ENCODE assay signal across 17 cellular contexts in genomic region chr14:105433161-105433605, GRCh38. TPM values are rescaled to one million over a fixed set of nuclear protein-coding genes. Genes with fewer than 3 reads are reported as not detected.
DNase-seq lines count a peak whose midpoint lies in the region; ATAC-seq, FAIRE-seq and TF ChIP-seq lines count a peak whose summit lies in the region.
"Had no signal": no experiment of that assay in that cellular context is flagged by ENCODE, and none has a peak within 500 bp of the region (broad histone marks: within the 10 kb centered on the region; RNA-seq: fewer than 3 reads in every experiment).

No MANE protein-coding gene starts in this region.

- H2BK120ac ChIP-seq in H9 (ENCODE audit: low read depth, low read length, poor library complexity, severe bottlenecking) (no peak overlapping the region), H1 (replicated peaks; ENCODE audit: low read depth, low read length) (no peak overlapping the region)

- H3K27ac ChIP-seq in H9 (ENCODE audit: insufficient read length, low read depth, low read length) (no peak overlapping the region), H1 (ENCODE audit: low read depth, low read length) (no peak overlapping the region), neural progenitor cell (no peak overlapping the region)
- no peak overlapping the region for H3K27ac ChIP-seq in effector memory CD4-positive, alpha-beta T cell (ENCODE audit: insufficient read depth, low read length, poor library complexity, severe bottlenecking)
- H3K27ac ChIP-seq: C4-2B, GM23248 had no signal

- ATAC-seq in GM21526 (IDR thresholded peaks at IDR 0.05; ENCODE audit: low FRiP score, unreplicated experiment): no peak
- ATAC-seq: Panc1 had no signal

- H3K9me3 ChIP-seq in H9 (ENCODE audit: control insufficient read depth, low read depth, low read length): no peaks in the 10 kb centered on the region
- H3K9me3 ChIP-seq in H1 (ENCODE audit: insufficient read depth in 2 of 2, low read depth in 1 of 2, low read length in 1 of 2): no peaks in the 10 kb centered on the region
- no peaks in the 10 kb centered on the region for H3K9me3 ChIP-seq in neural progenitor cell (ENCODE audit: low read depth)
- no peaks in the 10 kb centered on the region for H3K9me3 ChIP-seq in effector memory CD4-positive, alpha-beta T cell (ENCODE audit: control insufficient read depth, low read length)

- H3K79me2 ChIP-seq in H9 (ENCODE audit: insufficient read depth, low read length) (peaks cover 34% of the 10 kb centered on the region; the same call in 1 of the 2 replicates), H1 (ENCODE audit: control insufficient read depth in 1 of 2, insufficient read depth in 2 of 2, low read length in 2 of 2) (peaks cover 22 to 88% of the 10 kb centered on the region in 2 experiments), neural progenitor cell (ENCODE audit: low read depth) (peaks cover 100% of the 10 kb centered on the region)

- no peak for FAIRE-seq in H1 (lab: Jason Lieb, UNC)

- H3K4me1 ChIP-seq in H9 (ENCODE audit: insufficient read depth, low read length) (no peaks in the 10 kb centered on the region), H1 (replicated peaks in 1 of 4; ENCODE audit: control insufficient read depth in 3 of 4, insufficient read depth in 4 of 4, low read length in 3 of 4) (peaks cover 0 to 7% (median 4%) of the 10 kb centered on the region in 4 experiments; a peak in 5 of 7 replicates), neural progenitor cell (no peaks in the 10 kb centered on the region)
- no peaks in the 10 kb centered on the region for H3K4me1 ChIP-seq in effector memory CD4-positive, alpha-beta T cell (ENCODE audit: control insufficient read depth, insufficient read depth, low read length, poor library complexity, severe bottlenecking)

- no peak overlapping the region for H3K56ac ChIP-seq in H9 (ENCODE audit: insufficient read length, low read depth, low read length)
- no peak overlapping the region for H3K56ac ChIP-seq in H1 (replicated peaks; ENCODE audit: insufficient read length, low read depth, low read length)

- H3K36me3 Mint-ChIP-seq in H9 (ENCODE audit: insufficient read depth in 1 of 3, low read depth in 3 of 3) (peaks cover 16 to 36% (median 25%) of the 10 kb centered on the region in 3 experiments; a peak in 6 of 7 replicates), neural progenitor cell (peaks cover 43% of the 10 kb centered on the region)
- peaks cover 13% of the 10 kb centered on the region for H3K36me3 Mint-ChIP-seq in activated naive CD4-positive, alpha-beta T cell treated with anti-CD3 and anti-CD28 coated beads for 36 hours (ENCODE audit: low read depth)

- intact Hi-C loops in activated naive CD4-positive, alpha-beta T cell treated with anti-CD3 and anti-CD28 coated beads for 36 hours (cut with micrococcal nuclease): no loop called here

- H3K4me3 ChIP-seq in GM06990 (replicated peaks; ENCODE audit: low read depth, low read length): no peak overlapping the region
- H3K4me3 ChIP-seq in H1 (ENCODE audit: extremely low read depth in 1 of 4, insufficient read depth in 2 of 4, low read depth in 3 of 4, low read length in 4 of 4): no peak overlapping the region
- no peak overlapping the region for H3K4me3 ChIP-seq in neural progenitor cell
- H3K4me3 ChIP-seq in effector memory CD4-positive, alpha-beta T cell (ENCODE audit: insufficient read depth, low read depth, low read length, poor library complexity, severe bottlenecking): no peak overlapping the region
- H3K4me3 ChIP-seq: GM23248, MG63 had no signal

- H3K9ac ChIP-seq in H9 (ENCODE audit: extremely low read depth, insufficient read length, low read length) (no peak overlapping the region), H1 (replicated peaks in 1 of 4; ENCODE audit: extremely low read depth in 1 of 4, low read depth in 3 of 4, low read length in 3 of 4) (peak overlapping the region in 1 of 4 experiments; percentile 18; a peak in 1 of 7 replicates), neural progenitor cell (no peak overlapping the region)
- H3K9ac ChIP-seq: GM23248 had no signal

- H4K91ac ChIP-seq in H9 (ENCODE audit: insufficient read length, low read depth, low read length) (no peak overlapping the region), H1 (replicated peaks; ENCODE audit: insufficient read length, low read length) (no peak overlapping the region)

- H2BK15ac ChIP-seq in H9 (ENCODE audit: low read depth, low read length) (no peak overlapping the region), H1 (ENCODE audit: low read length) (no peak overlapping the region)

- H3K23ac ChIP-seq in H9 (ENCODE audit: insufficient read length, low read depth, low read length) (no peak overlapping the region), H1 (ENCODE audit: insufficient read length) (no peak overlapping the region)

- no peak overlapping the region for H3K18ac ChIP-seq in H9 (ENCODE audit: insufficient read length, low read depth, low read length)
- no peak overlapping the region for H3K18ac ChIP-seq in H1 (ENCODE audit: extremely low read depth, low read length)

- H3K36me3 ChIP-seq in GM06990 (ENCODE audit: control insufficient read depth, insufficient read depth, low read length): peaks cover 8% of the 10 kb centered on the region
- H3K36me3 ChIP-seq in H1 (ENCODE audit: control insufficient read depth in 2 of 4, insufficient read depth in 4 of 4, low read length in 3 of 4): peaks cover 0 to 3% (median under 1%) of the 10 kb centered on the region in 4 experiments; a peak in 1 of 8 replicates
- H3K36me3 ChIP-seq in neural progenitor cell: no peaks in the 10 kb centered on the region
- no peaks in the 10 kb centered on the region for H3K36me3 ChIP-seq in effector memory CD4-positive, alpha-beta T cell (ENCODE audit: control insufficient read depth, insufficient read depth, low read length)

- peaks cover 4% of the 10 kb centered on the region for H3F3A ChIP-seq in neural progenitor cell (ENCODE audit: low read depth)

- WGBS in H9 (ENCODE audit: extremely low coverage, insufficient read length, low lambda C conversion rate): no CpG with 5 or more reads among the region's 17 CpGs
- WGBS in H1 (ENCODE audit: extremely low coverage in 1 of 2, insufficient coverage in 1 of 2, insufficient read length in 1 of 2, insufficient replicate concordance in 2 of 2, low coverage in 1 of 2, low lambda C conversion rate in 2 of 2, missing lambda C conversion rate in 1 of 2), 2 experiments: 86% methylated on average over 16 of the region's 17 CpGs; no CpG with 5 or more reads in 1 of the 2 experiments

- TF ChIP-seq CTCF in GM06990 (IDR thresholded peaks at IDR 0.05; ENCODE audit: insufficient read depth, low read length, poor library complexity, severe bottlenecking) (no peak), H9 (conservative IDR thresholded peaks at IDR 0.05) (no peak), H1 (IDR thresholded peaks at IDR 0.05; ENCODE audit: control extremely low read depth in 1 of 3, insufficient read depth in 1 of 3, low read depth in 1 of 3, low read length in 3 of 3) (no peak), neural progenitor cell (IDR thresholded peaks at IDR 0.05) (no peak)

- POLR2A ChIA-PET in H1 (lab: Charles Lee; ENCODE audit: partially characterized antibody): interaction anchor here (1.0 to 5.7 kb wide), 8 partner anchors 10 to 39 kb away, joined by 3 to 43 read pairs (median 4); no protein-coding TSS in a partner anchor

- H3K4me1 Mint-ChIP-seq in H9: peaks cover 13 to 14% of the 10 kb centered on the region in 2 experiments
- no peaks in the 10 kb centered on the region for H3K4me1 Mint-ChIP-seq in neural progenitor cell
- no peaks in the 10 kb centered on the region for H3K4me1 Mint-ChIP-seq in activated naive CD4-positive, alpha-beta T cell treated with anti-CD3 and anti-CD28 coated beads for 36 hours (ENCODE audit: low read depth)

- no peak overlapping the region for H4K8ac ChIP-seq in H9 (replicated peaks; ENCODE audit: insufficient read length, low read depth, low read length)
- H4K8ac ChIP-seq in H1 (ENCODE audit: extremely low read depth, insufficient read depth, low read length): peak overlapping the region; percentile 28; the same call in 1 of the 2 replicates

- H3K79me1 ChIP-seq in H9 (ENCODE audit: insufficient read depth, low read depth, low read length, poor library complexity, severe bottlenecking) (peaks cover 14% of the 10 kb centered on the region), H1 (ENCODE audit: low read depth, low read length) (peaks cover 19% of the 10 kb centered on the region)

- no peak overlapping the region for H3K4ac ChIP-seq in H9 (ENCODE audit: low read depth, low read length)
- no peak overlapping the region for H3K4ac ChIP-seq in H1 (replicated peaks; ENCODE audit: insufficient read length, low read depth, low read length)

- no peak overlapping the region for H2BK20ac ChIP-seq in H9 (ENCODE audit: low read depth, low read length, poor library complexity, severe bottlenecking)
- H2BK20ac ChIP-seq in H1 (ENCODE audit: low read length): no peak overlapping the region

- H3K23me2 ChIP-seq in H9 (ENCODE audit: insufficient read length, low read depth, low read length, poor library complexity, severe bottlenecking) (no peaks in the 10 kb centered on the region), H1 (ENCODE audit: low read depth, low read length) (no peaks in the 10 kb centered on the region)

- no peak overlapping the region for H3K4me2 ChIP-seq in H9 (ENCODE audit: insufficient read depth, insufficient read length, low read length)
- H3K4me2 ChIP-seq in H1 (ENCODE audit: insufficient read depth in 1 of 2, low read depth in 2 of 2, low read length in 2 of 2): no peak overlapping the region
- no peak overlapping the region for H3K4me2 ChIP-seq in neural progenitor cell

- CTCF ChIA-PET in H1 (lab: Charles Lee; ENCODE audit: partially characterized antibody): interaction anchor here (0.8 to 3.1 kb wide), 8 partner anchors 12 to 268 kb away, joined by 3 to 10 read pairs (median 3); no protein-coding TSS in a partner anchor
- CTCF ChIA-PET in activated naive CD4-positive, alpha-beta T cell treated with anti-CD3 and anti-CD28 coated beads for 36 hours (lab: Charles Lee): interaction anchor here (1.2 kb wide), 1 partner anchor 57 kb away, joined by 3 read pairs; no protein-coding TSS in a partner anchor

- H3K4me3 Mint-ChIP-seq in H9 (no peak overlapping the region), neural progenitor cell (no peak overlapping the region)
- H3K4me3 Mint-ChIP-seq in activated naive CD4-positive, alpha-beta T cell treated with anti-CD3 and anti-CD28 coated beads for 36 hours: no peak overlapping the region

- TF ChIP-seq EP300 in H1 (IDR thresholded peaks at IDR 0.05; ENCODE audit: borderline replicate concordance in 1 of 2, low read depth in 2 of 2, low read length in 2 of 2): no peak

- TF ChIP-seq POLR2A in H1 (IDR thresholded peaks at IDR 0.05; ENCODE audit: control extremely low read depth in 1 of 2, low read depth in 2 of 2, low read length in 2 of 2): no peak

- no peak overlapping the region for H3T11ph ChIP-seq in H9 (ENCODE audit: low read length)

- H2AFZ ChIP-seq in H9 (ENCODE audit: low read length) (no peak overlapping the region), H1 (ENCODE audit: low read length) (no peak overlapping the region), neural progenitor cell (replicated peaks) (no peak overlapping the region)
- H2AFZ ChIP-seq: GM23248 had no signal

- H3K27ac Mint-ChIP-seq in H9 (peak overlapping the region; percentile 57 to 77 (median 61); a peak in 4 of 7 replicates), neural progenitor cell (no peak overlapping the region)
- no peak overlapping the region for H3K27ac Mint-ChIP-seq in activated naive CD4-positive, alpha-beta T cell treated with anti-CD3 and anti-CD28 coated beads for 36 hours

- H3K27me3 ChIP-seq in GM06990 (replicated peaks; ENCODE audit: control insufficient read depth, insufficient read depth, low read length) (no peaks in the 10 kb centered on the region), H9 (ENCODE audit: insufficient read depth, low read length) (no peaks in the 10 kb centered on the region), H1 (replicated peaks in 1 of 4; ENCODE audit: control insufficient read depth in 3 of 4, extremely low read depth in 1 of 4, insufficient read depth in 3 of 4, low read length in 3 of 4) (no peaks in the 10 kb centered on the region), neural progenitor cell (no peaks in the 10 kb centered on the region)
- no peaks in the 10 kb centered on the region for H3K27me3 ChIP-seq in effector memory CD4-positive, alpha-beta T cell (replicated peaks; ENCODE audit: control insufficient read depth, insufficient read depth, low read length, poor library complexity, severe bottlenecking)
- H3K27me3 ChIP-seq: MG63 had no signal

- H3K27me3 Mint-ChIP-seq in H9 (ENCODE audit: low read depth) (no peaks in the 10 kb centered on the region; the same call in 1 of the 2 replicates), neural progenitor cell (ENCODE audit: insufficient read depth, low read depth) (no peaks in the 10 kb centered on the region)
- H3K27me3 Mint-ChIP-seq in activated naive CD4-positive, alpha-beta T cell treated with anti-CD3 and anti-CD28 coated beads for 36 hours (ENCODE audit: low read depth): no peaks in the 10 kb centered on the region

- H3K9me3 Mint-ChIP-seq in H9 (no peaks in the 10 kb centered on the region), neural progenitor cell (peaks cover 36% of the 10 kb centered on the region)
- H3K9me3 Mint-ChIP-seq in activated naive CD4-positive, alpha-beta T cell treated with anti-CD3 and anti-CD28 coated beads for 36 hours: no peaks in the 10 kb centered on the region

- TF ChIP-seq RAD21 in H1 (IDR thresholded peaks at IDR 0.05 in 1 of 2, conservative IDR thresholded peaks at IDR 0.05 in 1 of 2; ENCODE audit: low read depth in 2 of 2, low read length in 2 of 2): no peak

- no peak overlapping the region for H4K5ac ChIP-seq in H9 (ENCODE audit: insufficient read length, low read depth, low read length)
- H4K5ac ChIP-seq in H1 (ENCODE audit: insufficient read length, low read depth, low read length): no peak overlapping the region

- H2AK5ac ChIP-seq in H9 (ENCODE audit: insufficient read length, low read length): no peak overlapping the region
- no peak overlapping the region for H2AK5ac ChIP-seq in H1 (ENCODE audit: low read depth, low read length)

- H4K20me1 ChIP-seq in H9 (ENCODE audit: control insufficient read depth, insufficient read depth, insufficient read length): no peaks in the 10 kb centered on the region
- H4K20me1 ChIP-seq in H1 (replicated peaks in 1 of 2; ENCODE audit: control insufficient read depth in 1 of 2, insufficient read depth in 2 of 2, low read length in 2 of 2): peaks cover 44 to 54% of the 10 kb centered on the region in 2 experiments
- H4K20me1 ChIP-seq in neural progenitor cell (ENCODE audit: low read depth): peaks cover 82% of the 10 kb centered on the region

- H2BK12ac ChIP-seq in H9 (ENCODE audit: insufficient read length, low read depth, low read length) (no peak overlapping the region), H1 (ENCODE audit: low read depth, low read length) (no peak overlapping the region)

- no peak overlapping the region for H3K14ac ChIP-seq in H9 (ENCODE audit: insufficient read depth, low read length)
- H3K14ac ChIP-seq in H1 (ENCODE audit: insufficient read length): no peak overlapping the region

- peak; percentile 6 for DNase-seq in GM06990 (ENCODE audit: extremely low read depth, insufficient read length)
- DNase-seq in H9: no peak
- DNase-seq in H1 (ENCODE audit: low read depth in 1 of 2, low spot score in 2 of 2): no peak
- DNase-seq in neural progenitor cell (ENCODE audit: low spot score): peak; percentile 29
- DNase-seq in activated CD4-positive, alpha-beta T cell treated with anti-CD3 and anti-CD28 coated beads for 4 hours: no peak
- DNase-seq in activated naive CD4-positive, alpha-beta T cell treated with anti-CD3 and anti-CD28 coated beads for 36 hours: no peak
- DNase-seq in effector memory CD4-positive, alpha-beta T cell: no peak
- DNase-seq: GM23248, Karpas-422, MG63, NCI-H1105, NCI-H1694, NCI-H524, SIG-M5 had no signal

- no peak overlapping the region for H2BK5ac ChIP-seq in H9 (ENCODE audit: insufficient read length, low read length)
- H2BK5ac ChIP-seq in H1 (ENCODE audit: low read depth, low read length): no peak overlapping the region

RNA-seq across cellular contexts. Expression of gene MTA1, which starts 13.6 kb away (rescaled TPM):
- total RNA-seq in H9 (2021) (222 and 230 TPM in 2 replicates), neural progenitor cell (ENCODE audit: low replicate concordance) (59.8 and 117 TPM in 2 replicates)
- 217 and 221 TPM in 2 replicates for total RNA-seq in H1 (2021; fragmentation: NEBNext Ultra II Directional; extraction: Animal tissue kit (Norgen Biotek cat#: 25700))
- polyA plus RNA-seq in H1 (2011; rRNA removed): 73.9 and 159 TPM in 2 replicates
- 107 TPM for polyA plus RNA-seq in H1 (2011; cell fraction: cytosol; rRNA removed)
- 578 TPM for polyA plus RNA-seq in H1 (2011; cell fraction: nucleus; rRNA removed)
- polyA plus RNA-seq in H1 (2012, experiment 1 of 2): 172 to 212 TPM (median 181 TPM) in 4 replicates
- polyA plus RNA-seq in H1 (2012, experiment 2 of 2): 113 TPM
- 173 TPM for polyA plus RNA-seq in H1 (2013, experiment 1 of 2)
- polyA plus RNA-seq in H1 (2013, experiment 2 of 2): 167 TPM
- 58.7 and 60.2 TPM in 2 replicates for polyA minus RNA-seq in H1 (2011; rRNA and poly(A)+ RNA removed)
- 171 TPM for polyA minus RNA-seq in H1 (2011; cell fraction: cytosol; rRNA and poly(A)+ RNA removed)
- 231 TPM for polyA minus RNA-seq in H1 (2011; cell fraction: nucleus; rRNA and poly(A)+ RNA removed)
- 100 to 1,000 TPM; 106 to 115 TPM for total RNA-seq in activated naive CD4-positive, alpha-beta T cell treated with anti-CD3 and anti-CD28 coated beads for 36 hours

RNA-seq across cellular contexts. Expression of gene TEX22, which starts 34.8 kb away (rescaled TPM):
- total RNA-seq in H9 (2021): 0.50 and 0.83 TPM in 2 replicates
- 0.39 and 0.82 TPM in 2 replicates for total RNA-seq in H1 (2021; fragmentation: NEBNext Ultra II Directional; extraction: Animal tissue kit (Norgen Biotek cat#: 25700))
- 0.24 and 0.67 TPM in 2 replicates for polyA plus RNA-seq in H1 (2011; rRNA removed)
- polyA plus RNA-seq in H1 (2011; cell fraction: cytosol; rRNA removed): 0.70 TPM
- 5.9 TPM for polyA plus RNA-seq in H1 (2011; cell fraction: nucleus; rRNA removed)
- polyA plus RNA-seq in H1 (2012, experiment 1 of 2): 0.28 to 0.54 TPM (median 0.42 TPM) in 4 replicates
- 0.05 TPM for polyA plus RNA-seq in H1 (2012, experiment 2 of 2)
- polyA plus RNA-seq in H1 (2013, experiment 1 of 2): 0.14 TPM
- polyA plus RNA-seq in H1 (2013, experiment 2 of 2): 0.07 TPM
- polyA minus RNA-seq in H1 (2011; rRNA and poly(A)+ RNA removed): 0.10 and 0.16 TPM in 2 replicates
- polyA minus RNA-seq in H1 (2011; cell fraction: cytosol; rRNA and poly(A)+ RNA removed): not detected
- polyA minus RNA-seq in H1 (2011; cell fraction: nucleus; rRNA and poly(A)+ RNA removed): 1.5 TPM
- 0.84 TPM in 1 of 2 replicates, not detected in the other for total RNA-seq in neural progenitor cell (ENCODE audit: low replicate concordance)
- 1 to 10 TPM; 2.0 to 2.6 TPM for total RNA-seq in activated naive CD4-positive, alpha-beta T cell treated with anti-CD3 and anti-CD28 coated beads for 36 hours

RNA-seq across cellular contexts. Expression of gene CRIP2, which starts 41.4 kb away (rescaled TPM):
- total RNA-seq in H9 (2021) (5.7 and 7.2 TPM in 2 replicates), neural progenitor cell (ENCODE audit: low replicate concordance) (0.30 and 3.5 TPM in 2 replicates)
- 4.0 and 4.2 TPM in 2 replicates for total RNA-seq in H1 (2021; fragmentation: NEBNext Ultra II Directional; extraction: Animal tissue kit (Norgen Biotek cat#: 25700))
- polyA plus RNA-seq in H1 (2011; rRNA removed): 13.5 and 28.4 TPM in 2 replicates
- 11.7 TPM for polyA plus RNA-seq in H1 (2011; cell fraction: cytosol; rRNA removed)
- polyA plus RNA-seq in H1 (2011; cell fraction: nucleus; rRNA removed): 18.2 TPM
- polyA plus RNA-seq in H1 (2012, experiment 1 of 2): 6.1 to 9.1 TPM (median 7.6 TPM) in 4 replicates
- polyA plus RNA-seq in H1 (2012, experiment 2 of 2): 5.1 TPM
- polyA plus RNA-seq in H1 (2013, experiment 1 of 2): 6.7 TPM
- 7.7 TPM for polyA plus RNA-seq in H1 (2013, experiment 2 of 2)
- 0.76 and 0.83 TPM in 2 replicates for polyA minus RNA-seq in H1 (2011; rRNA and poly(A)+ RNA removed)
- 3.4 TPM for polyA minus RNA-seq in H1 (2011; cell fraction: cytosol; rRNA and poly(A)+ RNA removed)
- 3.5 TPM for polyA minus RNA-seq in H1 (2011; cell fraction: nucleus; rRNA and poly(A)+ RNA removed)
- not detected for total RNA-seq in activated naive CD4-positive, alpha-beta T cell treated with anti-CD3 and anti-CD28 coated beads for 36 hours

RNA-seq across cellular contexts. Expression of gene CRIP1, which starts 53.5 kb away (rescaled TPM):
- 6.9 and 8.8 TPM in 2 replicates for total RNA-seq in H9 (2021)
- 1.2 and 2.4 TPM in 2 replicates for total RNA-seq in H1 (2021; fragmentation: NEBNext Ultra II Directional; extraction: Animal tissue kit (Norgen Biotek cat#: 25700))
- 2.2 and 5.3 TPM in 2 replicates for polyA plus RNA-seq in H1 (2011; rRNA removed)
- polyA plus RNA-seq in H1 (2011; cell fraction: cytosol; rRNA removed): 3.1 TPM
- 5.1 TPM for polyA plus RNA-seq in H1 (2011; cell fraction: nucleus; rRNA removed)
- polyA plus RNA-seq in H1 (2012, experiment 1 of 2): 4.4 to 8.5 TPM (median 6.3 TPM) in 4 replicates
- polyA plus RNA-seq in H1 (2012, experiment 2 of 2): 8.2 TPM
- 7.6 TPM for polyA plus RNA-seq in H1 (2013, experiment 1 of 2)
- polyA plus RNA-seq in H1 (2013, experiment 2 of 2): 8.4 TPM
- 0.63 TPM in 1 of 2 replicates, not detected in the other for polyA minus RNA-seq in H1 (2011; rRNA and poly(A)+ RNA removed)
- 6.4 TPM for polyA minus RNA-seq in H1 (2011; cell fraction: cytosol; rRNA and poly(A)+ RNA removed)
- 5.2 TPM for polyA minus RNA-seq in H1 (2011; cell fraction: nucleus; rRNA and poly(A)+ RNA removed)
- 2.6 TPM in 1 of 2 replicates, not detected in the other for total RNA-seq in neural progenitor cell (ENCODE audit: low replicate concordance)
- total RNA-seq in activated naive CD4-positive, alpha-beta T cell treated with anti-CD3 and anti-CD28 coated beads for 36 hours: 10 to 100 TPM; 67.3 to 77.1 TPM

RNA-seq across cellular contexts. Expression of gene TEDC1, which starts 57.9 kb away (rescaled TPM):
- 26.2 TPM in 2 replicates for total RNA-seq in H9 (2021)
- 5.6 and 6.4 TPM in 2 replicates for total RNA-seq in H1 (2021; fragmentation: NEBNext Ultra II Directional; extraction: Animal tissue kit (Norgen Biotek cat#: 25700))
- 14.8 and 22.8 TPM in 2 replicates for polyA plus RNA-seq in H1 (2011; rRNA removed)
- polyA plus RNA-seq in H1 (2011; cell fraction: cytosol; rRNA removed): 21.7 TPM
- polyA plus RNA-seq in H1 (2011; cell fraction: nucleus; rRNA removed): 43.3 TPM
- 5.9 to 19.5 TPM (median 16.0 TPM) in 4 replicates for polyA plus RNA-seq in H1 (2012, experiment 1 of 2)
- 10.3 TPM for polyA plus RNA-seq in H1 (2012, experiment 2 of 2)
- polyA plus RNA-seq in H1 (2013, experiment 1 of 2): 5.8 TPM
- polyA plus RNA-seq in H1 (2013, experiment 2 of 2): 6.2 TPM
- polyA minus RNA-seq in H1 (2011; rRNA and poly(A)+ RNA removed): 4.2 and 8.8 TPM in 2 replicates
- polyA minus RNA-seq in H1 (2011; cell fraction: cytosol; rRNA and poly(A)+ RNA removed): 9.1 TPM
- polyA minus RNA-seq in H1 (2011; cell fraction: nucleus; rRNA and poly(A)+ RNA removed): 18.9 TPM
- 3.6 and 25.0 TPM in 2 replicates for total RNA-seq in neural progenitor cell (ENCODE audit: low replicate concordance)
- total RNA-seq in activated naive CD4-positive, alpha-beta T cell treated with anti-CD3 and anti-CD28 coated beads for 36 hours: 10 to 100 TPM; 27.8 to 28.6 TPM

Comparison
In these comparisons a context has a peak if more than half of its experiments do, and no peak if none do; other contexts are left out.
1. DNase-seq: peak in GM06990 (single experiment) and neural progenitor cell (single experiment); none in H9 (single experiment), H1 (0 of 2), activated CD4-positive, alpha-beta T cell treated with anti-CD3 and anti-CD28 coated beads for 4 hours (0 of 2), activated naive CD4-positive, alpha-beta T cell treated with anti-CD3 and anti-CD28 coated beads for 36 hours (single experiment) and effector memory CD4-positive, alpha-beta T cell (0 of 3).
2. H3K27ac Mint-ChIP-seq: peak in H9 (3 of 3); none in neural progenitor cell (single experiment) and activated naive CD4-positive, alpha-beta T cell treated with anti-CD3 and anti-CD28 coated beads for 36 hours (single experiment).